35 cellular contexts compared by ENCODE assay signal in genomic region chr15:60218256-60218655, GRCh38.
"Had no signal": no experiment of that assay in that cellular context is flagged by ENCODE, and none has a peak within 500 bp of the region (broad histone marks: within the 10 kb centered on the region; RNA-seq: fewer than 3 reads in every experiment).

No MANE protein-coding gene starts in this region.

- H3K4me3 ChIP-seq: MG63, Peyer's patch had no signal

- H3K36me3 Mint-ChIP-seq: activated CD8-positive, alpha-beta memory T cell treated with anti-CD3 and anti-CD28 coated beads, Interleukin-2, amount 10 ng/mL, durations not matched to agents 7 days and 5 days; activated naive CD4-positive, alpha-beta T cell treated with anti-CD3 and anti-CD28 coated beads, Interleukin-2, amount 10 ng/mL, durations not matched to agents 7 days and 5 days; activated naive CD8-positive, alpha-beta T cell had no signal

- DNase-seq: activated B cell treated with CpG ODN at 0.5 μM for 24 hours; activated CD4-positive, alpha-beta memory T cell treated with anti-CD3 and anti-CD28 coated beads, Interleukin-2, amount 10 ng/mL, durations not matched to agents 7 days and 5 days; activated CD4-positive, alpha-beta T cell treated with anti-CD3 and anti-CD28 coated beads for 4 hours; activated CD4-positive, alpha-beta T cell treated with anti-CD3 and anti-CD28 coated beads, Interleukin-2, amount 50 U/mL, for 1 hour; activated CD4-positive, CD25-positive, alpha-beta regulatory T cell treated with anti-CD3 and anti-CD28 coated beads, Interleukin-2, amount 50 U/mL, for 72 hours; activated CD8-positive, alpha-beta memory T cell treated with anti-CD3 and anti-CD28 coated beads for 24 hours; activated CD8-positive, alpha-beta memory T cell treated with anti-CD3 and anti-CD28 coated beads, Interleukin-2, amount 10 ng/mL, durations not matched to agents 7 days and 5 days; activated CD8-positive, alpha-beta memory T cell treated with anti-CD3 and anti-CD28 coated beads, Interleukin-2, amount 50 U/mL, for 48 hours; activated effector memory CD4-positive, alpha-beta T cell treated with Interleukin-2 at 50 U/mL for 16 hours; activated naive CD4-positive, alpha-beta T cell treated with anti-CD3 and anti-CD28 coated beads, Interleukin-2, amount 10 ng/mL, durations not matched to agents 7 days and 5 days; activated naive CD8-positive, alpha-beta T cell treated with anti-CD3 and anti-CD28 coated beads, Interleukin-2, amount 50 U/mL, for 24 hours; activated T-cell treated with anti-CD3 and anti-CD28 coated beads, Interleukin-2, amount 50 U/mL, for 48 hours; anterior cingulate cortex; brain microvascular endothelial cell; Karpas-422; KBM-7; MG63; NCI-H1048; NCI-H1436 treated with DMSO at 0.1 percent for 48 hours; NCI-H1694 treated with DMSO at 0.1 percent for 48 hours; NCI-H2029; NCI-H345; NCI-H526; NCI-H748 treated with DMSO at 0.1 percent for 48 hours; NK-92 treated with Interleukin-12 subunit alpha and Interleukin-12 subunit beta, amount 100 ng/mL, for 24 hours; PC-3; Peyer's patch; Right ventricle myocardium superior; RPMI8226; SW 1271; T-helper 1 cell; T-helper 2 cell; T-helper 9 cell had no signal

- H3K4me1 Mint-ChIP-seq: activated B cell treated with CpG ODN at 0.5 μM for 24 hours; activated CD4-positive, alpha-beta memory T cell treated with anti-CD3 and anti-CD28 coated beads, Interleukin-2, amount 10 ng/mL, durations not matched to agents 7 days and 5 days; activated CD8-positive, alpha-beta memory T cell treated with anti-CD3 and anti-CD28 coated beads, Interleukin-2, amount 10 ng/mL, durations not matched to agents 7 days and 5 days; activated naive CD4-positive, alpha-beta T cell treated with anti-CD3 and anti-CD28 coated beads, Interleukin-2, amount 10 ng/mL, durations not matched to agents 7 days and 5 days; activated naive CD8-positive, alpha-beta T cell treated with anti-CD3 and anti-CD28 coated beads, Interleukin-2, amount 50 U/mL, for 24 hours had no signal

- H3K9me3 ChIP-seq: MG63, Peyer's patch had no signal

- H3K4me1 ChIP-seq: Peyer's patch had no signal

- H3K4me3 Mint-ChIP-seq: activated B cell treated with CpG ODN at 0.5 μM for 24 hours; activated CD4-positive, alpha-beta memory T cell treated with anti-CD3 and anti-CD28 coated beads, Interleukin-2, amount 10 ng/mL, durations not matched to agents 7 days and 5 days; activated CD8-positive, alpha-beta memory T cell treated with anti-CD3 and anti-CD28 coated beads, Interleukin-2, amount 10 ng/mL, durations not matched to agents 7 days and 5 days; activated naive CD4-positive, alpha-beta T cell treated with anti-CD3 and anti-CD28 coated beads, Interleukin-2, amount 10 ng/mL, durations not matched to agents 7 days and 5 days; activated naive CD8-positive, alpha-beta T cell; activated naive CD8-positive, alpha-beta T cell treated with anti-CD3 and anti-CD28 coated beads, Interleukin-2, amount 50 U/mL, for 24 hours had no signal

- H3K27me3 ChIP-seq: brain microvascular endothelial cell, Peyer's patch had no signal

- H3K36me3 ChIP-seq: brain microvascular endothelial cell, MG63, Peyer's patch had no signal

- ATAC-seq: activated CD8-positive, alpha-beta memory T cell treated with anti-CD3 and anti-CD28 coated beads, Interleukin-2, amount 10 ng/mL, durations not matched to agents 7 days and 5 days; activated naive CD8-positive, alpha-beta T cell treated with anti-CD3 and anti-CD28 coated beads, Interleukin-2, amount 50 U/mL, for 24 hours; PC-3 had no signal

- H3K9me3 Mint-ChIP-seq: activated B cell treated with CpG ODN at 0.5 μM for 24 hours; activated CD4-positive, alpha-beta memory T cell treated with anti-CD3 and anti-CD28 coated beads, Interleukin-2, amount 10 ng/mL, durations not matched to agents 7 days and 5 days; activated naive CD4-positive, alpha-beta T cell treated with anti-CD3 and anti-CD28 coated beads, Interleukin-2, amount 10 ng/mL, durations not matched to agents 7 days and 5 days; activated naive CD8-positive, alpha-beta T cell treated with anti-CD3 and anti-CD28 coated beads, Interleukin-2, amount 50 U/mL, for 24 hours had no signal

- H3K27ac ChIP-seq: brain microvascular endothelial cell, Peyer's patch, VCaP had no signal

- H3K27ac Mint-ChIP-seq: activated B cell treated with CpG ODN at 0.5 μM for 24 hours; activated CD4-positive, alpha-beta memory T cell treated with anti-CD3 and anti-CD28 coated beads, Interleukin-2, amount 10 ng/mL, durations not matched to agents 7 days and 5 days; activated CD8-positive, alpha-beta memory T cell treated with anti-CD3 and anti-CD28 coated beads, Interleukin-2, amount 10 ng/mL, durations not matched to agents 7 days and 5 days; activated naive CD4-positive, alpha-beta T cell treated with anti-CD3 and anti-CD28 coated beads, Interleukin-2, amount 10 ng/mL, durations not matched to agents 7 days and 5 days; activated naive CD8-positive, alpha-beta T cell; activated naive CD8-positive, alpha-beta T cell treated with anti-CD3 and anti-CD28 coated beads, Interleukin-2, amount 50 U/mL, for 24 hours had no signal

- H3K27me3 Mint-ChIP-seq: activated naive CD8-positive, alpha-beta T cell treated with anti-CD3 and anti-CD28 coated beads, Interleukin-2, amount 50 U/mL, for 24 hours had no signal
